8 cellular contexts compared by ENCODE assay signal in genomic region chr1:32540589-32540988, GRCh38. TPM values are rescaled to one million over a fixed set of nuclear protein-coding genes. Genes with fewer than 3 reads are reported as not detected.
DNase-seq lines count a peak whose midpoint lies in the region; ATAC-seq and TF ChIP-seq lines count a peak whose summit lies in the region.

No MANE protein-coding gene starts in this region.

- 63% methylated on average over 2 of the region's 2 CpGs; no CpG with 5 or more reads in 1 of the 2 donors for whole genome bisulfite sequencing in gastroesophageal sphincter (ENCODE audit: low coverage in 1 of 2), 2 donors

- H3K9me3 ChIP-seq in NT2/D1 (ENCODE audit: insufficient read depth, low read length) (no peaks in the 10 kb centered on the region), skeletal muscle tissue (ENCODE audit: control insufficient read depth in 3 of 3, low read length in 3 of 3) (no peaks in the 10 kb centered on the region), gastroesophageal sphincter (no peaks in the 10 kb centered on the region)

- peak overlapping the region; percentile 92 for H3K9ac ChIP-seq in NT2/D1 (ENCODE audit: insufficient read length, low read depth)
- peak overlapping the region in 2 of 3 donors; percentile 40 to 71 for H3K9ac ChIP-seq in skeletal muscle tissue (ENCODE audit: low read depth in 1 of 3, low read length in 3 of 3)

- H3K36me3 ChIP-seq in NT2/D1 (ENCODE audit: insufficient read depth, insufficient read length, low read length): peaks cover 10% of the 10 kb centered on the region
- H3K36me3 ChIP-seq in skeletal muscle tissue (ENCODE audit: control insufficient read depth in 3 of 3, insufficient read depth in 3 of 3, low read length in 3 of 3): no peaks in the 10 kb centered on the region
- H3K36me3 ChIP-seq in gastroesophageal sphincter: no peaks in the 10 kb centered on the region

- peaks cover 4% of the 10 kb centered on the region for H3K36me3 Mint-ChIP-seq in endothelial cell (ENCODE audit: low read depth, unreplicated experiment)

- no peak overlapping the region for H3K27ac Mint-ChIP-seq in endothelial cell (ENCODE audit: unreplicated experiment)

- H3K27me3 ChIP-seq in NT2/D1 (ENCODE audit: insufficient read depth, insufficient read length) (no peaks in the 10 kb centered on the region), skeletal muscle tissue (ENCODE audit: control insufficient read depth in 3 of 3, insufficient read depth in 3 of 3, low read length in 3 of 3) (no peaks in the 10 kb centered on the region), gastroesophageal sphincter (no peaks in the 10 kb centered on the region)

- no peak for TF ChIP-seq EP300 in gastroesophageal sphincter (IDR thresholded peaks at IDR 0.05)

- H3K27ac ChIP-seq in skeletal muscle tissue (ENCODE audit: low read depth, low read length) (no peak overlapping the region), gastroesophageal sphincter (peak overlapping the region in 1 of 4 donors; percentile 86)

- peak overlapping the region; percentile 98 for H3K4me3 Mint-ChIP-seq in endothelial cell (ENCODE audit: unreplicated experiment)

- DNase-seq in NCI-H748 (lab: John Stamatoyannopoulos, UW; ENCODE audit: unreplicated experiment) (peak; percentile 19), NCI-H748 treated with DMSO at 0.1 percent for 48 hours (lab: John Stamatoyannopoulos, UW) (no peak), NT2/D1 (ENCODE audit: low read depth, low spot score) (no peak), endothelial cell (ENCODE audit: low spot score) (no peak), omental fat pad (ENCODE audit: low spot score) (no peak)

- peak overlapping the region; percentile 87 for H3K4me3 ChIP-seq in NT2/D1 (ENCODE audit: insufficient read length, low read depth)
- peak overlapping the region; percentile 79 to 84 (median 84) for H3K4me3 ChIP-seq in skeletal muscle tissue (ENCODE audit: low read length in 3 of 3)
- H3K4me3 ChIP-seq in gastroesophageal sphincter: peak overlapping the region in 1 of 2 donors; percentile 76

- no peak for TF ChIP-seq POLR2A in gastroesophageal sphincter (IDR thresholded peaks at IDR 0.05)

- peaks cover 10% of the 10 kb centered on the region for H3K27me3 Mint-ChIP-seq in endothelial cell (ENCODE audit: unreplicated experiment)

- H3K4me1 ChIP-seq in NT2/D1 (ENCODE audit: insufficient read depth, insufficient read length) (peaks cover 4% of the 10 kb centered on the region), skeletal muscle tissue (ENCODE audit: control insufficient read depth in 3 of 3, insufficient read depth in 3 of 3, low read length in 3 of 3) (peaks cover 9 to 10% (median 9%) of the 10 kb centered on the region in 3 donors), gastroesophageal sphincter (peaks cover 0 to 28% (median 0%) of the 10 kb centered on the region in 3 donors)

- no peaks in the 10 kb centered on the region for H3K9me3 Mint-ChIP-seq in endothelial cell (ENCODE audit: unreplicated experiment)

- ATAC-seq in omental fat pad (ENCODE audit: low FRiP score) (no peak), GM21381 (IDR thresholded peaks at IDR 0.05; ENCODE audit: unreplicated experiment) (no peak), gastroesophageal sphincter (no peak)

- peaks cover 46% of the 10 kb centered on the region for H3K4me1 Mint-ChIP-seq in endothelial cell (ENCODE audit: unreplicated experiment)

- TF ChIP-seq CTCF in endothelial cell (IDR thresholded peaks at IDR 0.05; ENCODE audit: unreplicated experiment) (no peak), omental fat pad (IDR thresholded peaks at IDR 0.05) (no peak), gastroesophageal sphincter (IDR thresholded peaks at IDR 0.05) (no peak)

RNA-seq across cellular contexts. Expression of gene ZBTB8A, which starts 1.4 kb away (rescaled TPM):
- total RNA-seq in endothelial cell (ENCODE audit: unreplicated experiment): 17.4 TPM
- total RNA-seq in skeletal muscle tissue: 10.4 TPM
- total RNA-seq in omental fat pad: 10 to 100 TPM in 1 of 4 donors, 1 to 10 TPM in 3; 5.4 to 10.9 (median 7.0) TPM
- total RNA-seq in gastroesophageal sphincter: 10 to 100 TPM in 1 of 4 donors, 1 to 10 TPM in 3; 8.4 to 10.9 (median 9.0) TPM
